Comparison of ENCODE assay signal across 19 cellular contexts in the genomic region with DNA sequence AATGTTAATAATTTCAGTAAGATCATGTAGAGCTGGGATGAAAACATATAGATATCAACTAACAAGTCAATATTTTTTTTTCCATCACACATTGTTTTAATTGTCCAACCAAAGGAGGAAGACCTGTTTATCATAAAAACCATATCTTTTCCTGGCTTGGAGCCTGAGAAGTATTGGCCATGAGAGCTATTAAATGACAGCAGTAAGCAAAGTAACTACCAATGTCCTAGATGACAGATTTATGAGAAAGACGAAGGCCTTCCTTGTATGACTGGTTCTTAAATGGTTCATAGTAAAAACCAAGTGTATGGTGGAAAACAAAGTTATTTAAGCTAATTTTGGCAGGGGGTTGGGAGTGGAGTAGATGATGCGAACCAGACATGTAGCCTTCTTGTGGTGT.
"Had no signal": no experiment of that assay in that cellular context is flagged by ENCODE, and none has a peak within 500 bp of the region (broad histone marks: within the 10 kb centered on the region; RNA-seq: fewer than 3 reads in every experiment).

No MANE protein-coding gene starts in this region.

- H3K36me3 ChIP-seq: heart left ventricle, neutrophil, right atrium auricular region, sigmoid colon, tibial nerve, upper lobe of right lung, vagina had no signal

- H3K27ac ChIP-seq: coronary artery, heart left ventricle, neutrophil, right atrium auricular region, sigmoid colon, skin epidermis, testis, tibial nerve, upper lobe of right lung, vagina had no signal

- DNase-seq: effector CD4-positive, alpha-beta T cell; endodermal cell; foreskin melanocyte; heart left ventricle; hippocampal formation; mesendoderm; naive thymus-derived CD4-positive, alpha-beta T cell; posterior cingulate gyrus; sigmoid colon; stimulated activated CD4-positive, alpha-beta T cell treated with anti-CD3 and anti-CD28 coated beads, Interleukin-12 subunit alpha, Interleukin-12 subunit beta, amount 100 ng/mL, for 4 hours; stimulated activated naive CD4-positive, alpha-beta T cell treated with Interleukin-2 at 50 U/mL for 16 hours; testis; upper lobe of right lung had no signal

- H3K4me1 ChIP-seq: heart left ventricle, right atrium auricular region, sigmoid colon, testis, tibial nerve, upper lobe of right lung, vagina had no signal

- ATAC-seq: heart left ventricle; naive thymus-derived CD4-positive, alpha-beta T cell; upper lobe of right lung had no signal

- H3K9me3 ChIP-seq: heart left ventricle, neutrophil, right atrium auricular region, sigmoid colon, testis, tibial nerve, upper lobe of right lung, vagina had no signal

- H3K27me3 ChIP-seq: heart left ventricle, neutrophil, right atrium auricular region, sigmoid colon, testis, tibial nerve, upper lobe of right lung, vagina had no signal

- H3K4me3 ChIP-seq: coronary artery, heart left ventricle, right atrium auricular region, sigmoid colon, skin epidermis, testis, tibial nerve, upper lobe of right lung, vagina had no signal
